Comparison of ENCODE assay signal across 25 cellular contexts in the genomic region with DNA sequence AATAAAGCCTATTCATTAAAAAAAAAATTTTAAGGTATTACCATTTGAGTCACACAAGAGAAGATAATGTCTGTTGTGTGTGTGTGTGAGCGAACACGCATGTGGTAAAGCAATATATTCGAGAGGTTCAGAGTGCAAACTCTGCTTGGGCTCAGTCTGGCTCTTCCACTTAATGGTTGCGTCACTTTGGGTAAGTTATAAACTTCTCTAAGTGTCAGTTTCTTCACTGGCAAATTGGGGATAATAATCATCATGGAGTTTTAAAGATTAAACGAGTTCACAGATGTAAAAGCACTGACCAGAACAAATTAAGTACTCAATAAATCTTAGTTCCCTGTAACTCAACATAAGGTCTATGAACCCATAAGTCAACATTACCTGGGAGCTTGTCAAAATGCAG.
"Had no signal": no experiment of that assay in that cellular context is flagged by ENCODE, and none has a peak within 500 bp of the region (broad histone marks: within the 10 kb centered on the region; RNA-seq: fewer than 3 reads in every experiment).

No MANE protein-coding gene starts in this region.

- DNase-seq: activated CD4-positive, alpha-beta memory T cell treated with anti-CD3 and anti-CD28 coated beads, Interleukin-2, amount 10 ng/mL, durations not matched to agents 7 days and 5 days; activated CD4-positive, alpha-beta T cell treated with anti-CD3 and anti-CD28 coated beads, Interleukin-2, amount 10 ng/mL, durations not matched to agents 7 days and 5 days; activated CD8-positive, alpha-beta memory T cell treated with anti-CD3 and anti-CD28 coated beads, Interleukin-2, amount 50 U/mL, for 48 hours; activated effector memory CD4-positive, alpha-beta T cell treated with anti-CD3 and anti-CD28 coated beads, Interleukin-2, amount 50 U/mL, for 16 hours; activated naive CD4-positive, alpha-beta T cell treated with anti-CD3 and anti-CD28 coated beads for 36 hours; activated naive CD8-positive, alpha-beta T cell treated with anti-CD3 and anti-CD28 coated beads for 36 hours; adrenal gland; aorta; body of pancreas; cortex of kidney; foreskin fibroblast; head of caudate nucleus; hippocampal formation; left cardiac atrium; lower lobe of right lung; mesenchymal stem cell; naive thymus-derived CD8-positive, alpha-beta T cell; stimulated activated CD4-positive, alpha-beta T cell treated with anti-CD3 and anti-CD28 coated beads, Interleukin-15, amount 100 ng/mL, for 24 hours; stimulated activated CD4-positive, alpha-beta T cell treated with anti-CD3 and anti-CD28 coated beads, Interleukin-2, amount 100 ng/mL, for 24 hours; stimulated activated naive CD4-positive, alpha-beta T cell; uterus had no signal

- H3K4me1 ChIP-seq: uterus had no signal

- ATAC-seq: activated CD4-positive, CD25-positive, alpha-beta regulatory T cell treated with anti-CD3 and anti-CD28 coated beads, Interleukin-2, amount 50 U/mL, for 24 hours; body of pancreas; left cardiac atrium; lower lobe of right lung; naive thymus-derived CD8-positive, alpha-beta T cell had no signal

- H3K27me3 ChIP-seq: adrenal gland, body of pancreas, right atrium auricular region, tibial nerve, uterus had no signal

- H3K4me3 Mint-ChIP-seq: activated CD4-positive, alpha-beta memory T cell treated with anti-CD3 and anti-CD28 coated beads, Interleukin-2, amount 10 ng/mL, durations not matched to agents 7 days and 5 days; activated CD4-positive, alpha-beta T cell treated with anti-CD3 and anti-CD28 coated beads, Interleukin-2, amount 10 ng/mL, durations not matched to agents 7 days and 5 days; activated naive CD4-positive, alpha-beta T cell treated with anti-CD3 and anti-CD28 coated beads for 36 hours; activated naive CD8-positive, alpha-beta T cell treated with anti-CD3 and anti-CD28 coated beads for 36 hours; naive thymus-derived CD8-positive, alpha-beta T cell had no signal

- H3K36me3 ChIP-seq: adrenal gland, lower lobe of right lung, right atrium auricular region, tibial nerve, uterus had no signal

- H3K9me3 Mint-ChIP-seq: activated CD4-positive, alpha-beta memory T cell treated with anti-CD3 and anti-CD28 coated beads, Interleukin-2, amount 10 ng/mL, durations not matched to agents 7 days and 5 days; activated CD4-positive, alpha-beta T cell treated with anti-CD3 and anti-CD28 coated beads, Interleukin-2, amount 10 ng/mL, durations not matched to agents 7 days and 5 days; activated naive CD4-positive, alpha-beta T cell treated with anti-CD3 and anti-CD28 coated beads for 36 hours; activated naive CD8-positive, alpha-beta T cell treated with anti-CD3 and anti-CD28 coated beads for 36 hours; naive thymus-derived CD8-positive, alpha-beta T cell had no signal

- H3K4me3 ChIP-seq: adrenal gland, body of pancreas, lower lobe of right lung, right atrium auricular region, tibial nerve, uterus had no signal

- H3K27me3 Mint-ChIP-seq: activated CD4-positive, alpha-beta memory T cell treated with anti-CD3 and anti-CD28 coated beads, Interleukin-2, amount 10 ng/mL, durations not matched to agents 7 days and 5 days; activated CD4-positive, alpha-beta T cell treated with anti-CD3 and anti-CD28 coated beads, Interleukin-2, amount 10 ng/mL, durations not matched to agents 7 days and 5 days; activated naive CD8-positive, alpha-beta T cell treated with anti-CD3 and anti-CD28 coated beads for 36 hours; naive thymus-derived CD8-positive, alpha-beta T cell had no signal

- H3K27ac Mint-ChIP-seq: activated CD4-positive, alpha-beta memory T cell treated with anti-CD3 and anti-CD28 coated beads, Interleukin-2, amount 10 ng/mL, durations not matched to agents 7 days and 5 days; activated CD4-positive, alpha-beta T cell treated with anti-CD3 and anti-CD28 coated beads, Interleukin-2, amount 10 ng/mL, durations not matched to agents 7 days and 5 days; activated naive CD4-positive, alpha-beta T cell treated with anti-CD3 and anti-CD28 coated beads for 36 hours; activated naive CD8-positive, alpha-beta T cell treated with anti-CD3 and anti-CD28 coated beads for 36 hours had no signal

- H3K9me3 ChIP-seq: adrenal gland, body of pancreas, lower lobe of right lung, right atrium auricular region, tibial nerve, uterus had no signal

- H3K27ac ChIP-seq: adrenal gland, body of pancreas, lower lobe of right lung, right atrium auricular region, tibial nerve, uterus, VCaP had no signal
